ENCODE assay signal across 21 cellular contexts in genomic region chr13:44398606-44399005, GRCh38. TPM values are rescaled to one million over a fixed set of nuclear protein-coding genes. Genes with fewer than 3 reads are reported as not detected.
"Had no signal": no experiment of that assay in that cellular context is flagged by ENCODE, and none has a peak within 500 bp of the region (broad histone marks: within the 10 kb centered on the region; RNA-seq: fewer than 3 reads in every experiment).

No MANE protein-coding gene starts in this region.

- H3K36me3 ChIP-seq: heart left ventricle, left lung, lower lobe of right lung, right lobe of liver, tibial nerve had no signal

- H3K27ac ChIP-seq: heart left ventricle, left lung, lower lobe of right lung, parathyroid adenoma, psoas muscle, skin epidermis, tibial nerve had no signal

- H2AFZ ChIP-seq: parathyroid adenoma had no signal

- H3K4me1 Mint-ChIP-seq: naive thymus-derived CD8-positive, alpha-beta T cell; stimulated activated effector memory CD8-positive, alpha-beta T cell treated with anti-CD3 and anti-CD28 coated beads, Interleukin-12 subunit alpha, Interleukin-12 subunit beta, amount 100 ng/mL, for 72 hours had no signal

- ATAC-seq: heart left ventricle; left lung; lower lobe of right lung; naive thymus-derived CD8-positive, alpha-beta T cell; psoas muscle; right lobe of liver; stimulated activated effector memory CD8-positive, alpha-beta T cell treated with anti-CD3 and anti-CD28 coated beads, Interleukin-12 subunit alpha, Interleukin-12 subunit beta, amount 100 ng/mL, for 72 hours had no signal

- H3K27me3 Mint-ChIP-seq: stimulated activated naive CD8-positive, alpha-beta T cell treated with anti-CD3 and anti-CD28 coated beads, Interleukin-15, Interleukin-2, amounts not matched to agents 100 ng/mL and 50 ng/mL, for 24 hours had no signal

- H3K79me2 ChIP-seq: parathyroid adenoma had no signal

- H3K27ac Mint-ChIP-seq: naive thymus-derived CD8-positive, alpha-beta T cell; stimulated activated effector memory CD8-positive, alpha-beta T cell treated with anti-CD3 and anti-CD28 coated beads, Interleukin-12 subunit alpha, Interleukin-12 subunit beta, amount 100 ng/mL, for 72 hours; stimulated activated naive CD8-positive, alpha-beta T cell treated with anti-CD3 and anti-CD28 coated beads, Interleukin-15, Interleukin-2, amounts not matched to agents 100 ng/mL and 50 ng/mL, for 24 hours had no signal

- H3K9me3 Mint-ChIP-seq: naive thymus-derived CD8-positive, alpha-beta T cell; stimulated activated effector memory CD8-positive, alpha-beta T cell treated with anti-CD3 and anti-CD28 coated beads, Interleukin-12 subunit alpha, Interleukin-12 subunit beta, amount 100 ng/mL, for 72 hours; stimulated activated naive CD8-positive, alpha-beta T cell treated with anti-CD3 and anti-CD28 coated beads, Interleukin-15, Interleukin-2, amounts not matched to agents 100 ng/mL and 50 ng/mL, for 24 hours had no signal

- H3K4me3 ChIP-seq: dorsolateral prefrontal cortex, heart left ventricle, left lung, lower lobe of right lung, psoas muscle, right lobe of liver, skin epidermis, testis, tibial nerve had no signal

- H3K27me3 ChIP-seq: dorsolateral prefrontal cortex, heart left ventricle, left lung, right lobe of liver, testis, tibial nerve had no signal

- H3K9me3 ChIP-seq: heart left ventricle, left lung, lower lobe of right lung, psoas muscle, right lobe of liver, testis, tibial nerve had no signal

- H3K4me3 Mint-ChIP-seq: naive thymus-derived CD8-positive, alpha-beta T cell; stimulated activated effector memory CD8-positive, alpha-beta T cell treated with anti-CD3 and anti-CD28 coated beads, Interleukin-12 subunit alpha, Interleukin-12 subunit beta, amount 100 ng/mL, for 72 hours; stimulated activated naive CD8-positive, alpha-beta T cell treated with anti-CD3 and anti-CD28 coated beads, Interleukin-15, Interleukin-2, amounts not matched to agents 100 ng/mL and 50 ng/mL, for 24 hours had no signal

- H3K4me1 ChIP-seq: left lung had no signal

- DNase-seq: central memory CD4-positive, alpha-beta T cell; cortex of kidney; dorsolateral prefrontal cortex; effector CD8-positive, alpha-beta T cell; foreskin melanocyte; heart left ventricle; hippocampal formation; left lung; lower lobe of right lung; naive thymus-derived CD8-positive, alpha-beta T cell; psoas muscle; retina; stimulated activated CD4-positive, alpha-beta T cell treated with anti-CD3 and anti-CD28 coated beads, Interleukin-2, amount 100 ng/mL, for 48 hours; stimulated activated CD8-positive, alpha-beta memory T cell treated with anti-CD3 and anti-CD28 coated beads, Interleukin-4, amount 100 ng/mL, for 48 hours; testis had no signal

- H3K9ac ChIP-seq: parathyroid adenoma had no signal

- H3K36me3 Mint-ChIP-seq: naive thymus-derived CD8-positive, alpha-beta T cell; stimulated activated effector memory CD8-positive, alpha-beta T cell treated with anti-CD3 and anti-CD28 coated beads, Interleukin-12 subunit alpha, Interleukin-12 subunit beta, amount 100 ng/mL, for 72 hours had no signal

RNA-seq across cellular contexts. Expression of gene SERP2, which starts 25.0 kb away (rescaled TPM):
- total RNA-seq: naive thymus-derived CD8-positive, alpha-beta T cell had no signal
